ENCODE assay signal across 20 cellular contexts in the genomic region with DNA sequence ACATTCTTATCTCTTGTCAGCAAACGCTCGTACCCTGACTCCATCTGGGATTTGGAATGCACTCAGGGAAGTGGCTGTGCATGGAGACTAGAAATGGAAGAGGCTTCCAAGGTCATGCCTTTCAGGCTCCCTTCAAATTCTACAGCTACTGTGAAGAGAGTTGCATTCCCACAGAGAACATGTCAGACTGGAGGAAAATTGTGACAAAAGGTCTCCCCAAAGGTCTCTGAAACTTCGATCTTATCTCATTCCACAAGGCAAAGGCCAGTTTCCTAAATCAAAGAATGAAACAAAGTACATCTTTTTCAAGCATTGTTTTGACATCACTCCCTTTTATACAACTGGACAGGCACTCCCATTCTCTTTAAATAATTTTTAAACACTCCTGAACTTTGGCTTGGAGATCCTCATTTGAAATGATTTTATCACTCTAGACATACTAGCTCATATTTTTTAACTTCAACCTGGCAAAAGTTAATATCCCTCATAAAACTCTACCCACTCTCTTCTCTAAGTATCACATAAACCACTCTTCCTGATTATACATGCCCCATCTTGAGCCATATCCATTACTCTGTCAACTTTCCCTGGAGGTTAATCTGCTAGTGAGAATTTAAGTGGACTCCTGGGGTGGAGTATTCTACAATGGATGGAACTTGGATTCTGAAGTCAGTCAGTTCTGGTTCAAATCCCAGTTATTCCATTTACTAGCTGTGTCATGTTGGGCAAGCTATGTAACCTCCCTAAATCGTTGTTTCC.
DNase-seq lines count a peak whose midpoint lies in the region; TF ChIP-seq lines count a peak whose summit lies in the region.
"Had no signal": no experiment of that assay in that cellular context is flagged by ENCODE, and none has a peak within 500 bp of the region (broad histone marks: within the 10 kb centered on the region; RNA-seq: fewer than 3 reads in every experiment).

No MANE protein-coding gene starts in this region.

- H3K4me1 ChIP-seq in colonic mucosa, result peaks cover 7% of the 10 kb centered on the region
- peaks cover 15% of the 10 kb centered on the region for H3K4me1 ChIP-seq in hepatocyte (ENCODE audit: insufficient read depth)

- no peak for TF ChIP-seq CTCF in colonic mucosa (IDR thresholded peaks at IDR 0.05)
- no peak for TF ChIP-seq CTCF in nephron progenitor cell (IDR thresholded peaks at IDR 0.05)
- TF ChIP-seq CTCF in hepatocyte (IDR thresholded peaks at IDR 0.05; ENCODE audit: poor library complexity), result no peak

- H3K36me3 Mint-ChIP-seq in nephron progenitor cell (ENCODE audit: low read depth), result peaks cover 15% of the 10 kb centered on the region
- H3K36me3 Mint-ChIP-seq: activated naive CD8-positive, alpha-beta T cell treated with anti-CD3 and anti-CD28 coated beads, Interleukin-2, amount 10 ng/mL, durations not matched to agents 7 days and 5 days; neural progenitor cell had no signal

- intact Hi-C loops in colonic mucosa (cut with DNase I), result loop anchor here (10.0 kb wide), 2 partner anchors 59 to 379 kb away; no protein-coding TSS in a partner anchor

- no peaks in the 10 kb centered on the region for H4K20me1 ChIP-seq in hepatocyte (ENCODE audit: insufficient read depth, poor library complexity, severe bottlenecking)

- H3K9ac ChIP-seq in colonic mucosa (ENCODE audit: low read depth in 2 of 2, low read length in 2 of 2), result no peak overlapping the region
- H3K9ac ChIP-seq: neural progenitor cell had no signal

- peaks cover 12% of the 10 kb centered on the region for H3K9me3 Mint-ChIP-seq in nephron progenitor cell
- H3K9me3 Mint-ChIP-seq: activated CD4-positive, alpha-beta T cell treated with anti-CD3 and anti-CD28 coated beads, Interleukin-2, amount 10 ng/mL, durations not matched to agents 24 days and 14 days; activated naive CD8-positive, alpha-beta T cell treated with anti-CD3 and anti-CD28 coated beads, Interleukin-2, amount 10 ng/mL, durations not matched to agents 7 days and 5 days; CD4-positive, alpha-beta T cell had no signal

- H3K36me3 ChIP-seq in colonic mucosa, result no peaks in the 10 kb centered on the region
- H3K36me3 ChIP-seq in hepatocyte (replicated peaks; ENCODE audit: insufficient read depth, low read depth), result no peaks in the 10 kb centered on the region
- H3K36me3 ChIP-seq: neural progenitor cell, suprapubic skin, uterus had no signal

- H2AFZ ChIP-seq in hepatocyte, result no peak overlapping the region
- H2AFZ ChIP-seq: neural progenitor cell had no signal

- DNase-seq in G401 (ENCODE audit: low spot score) (peak; percentile 65), NCI-H82 (lab: John Stamatoyannopoulos, UW) (peak; percentile 44), colonic mucosa (no peak), nephron progenitor cell (no peak), substantia nigra (lab: John Stamatoyannopoulos, UW) (no peak), GM19238 (ENCODE audit: insufficient read length, low spot score) (no peak), hepatocyte (ENCODE audit: low spot score) (no peak)
- DNase-seq in activated CD4-positive, alpha-beta T cell treated with anti-CD3 and anti-CD28 coated beads, Interleukin-2, amount 50 U/mL, for 1 hour, result no peak
- DNase-seq: activated CD4-positive, alpha-beta T cell treated with anti-CD3 and anti-CD28 coated beads, Interleukin-2, amount 10 ng/mL, durations not matched to agents 24 days and 14 days; activated naive CD8-positive, alpha-beta T cell treated with anti-CD3 and anti-CD28 coated beads, Interleukin-2, amount 10 ng/mL, durations not matched to agents 7 days and 5 days; CD4-positive, alpha-beta T cell; DMS 273 treated with DMSO at 0.1 percent for 48 hours; KBM-7; left ventricle myocardium inferior; NCI-H1694; psoas muscle; T-helper 17 cell; uterus had no signal

- peaks cover 52% of the 10 kb centered on the region for H3K4me1 Mint-ChIP-seq in nephron progenitor cell
- H3K4me1 Mint-ChIP-seq: T-helper 17 cell had no signal

- in situ Hi-C loops in G401 (cut with HindIII; ENCODE audit: low sequenced_read_pairs), result no loop called here

- WGBS in hepatocyte (ENCODE audit: low lambda C conversion rate, missing lambda C conversion rate), result 55% methylated on average over 4 of the region's 4 CpGs

- no peak overlapping the region for H3K4me2 ChIP-seq in hepatocyte
- H3K4me2 ChIP-seq: neural progenitor cell had no signal

- H3K27me3 Mint-ChIP-seq in nephron progenitor cell (ENCODE audit: low read depth, poor library complexity), result peaks cover 2% of the 10 kb centered on the region

- peak overlapping the region; percentile 3 for H3K27ac ChIP-seq in colonic mucosa
- H3K27ac ChIP-seq in substantia nigra (ENCODE audit: low read depth, low read length, poor library complexity, severe bottlenecking), result no peak overlapping the region
- no peak overlapping the region for H3K27ac ChIP-seq in hepatocyte
- H3K27ac ChIP-seq: left ventricle myocardium inferior, neural progenitor cell, psoas muscle, suprapubic skin, uterus had no signal

- H3K27me3 ChIP-seq in colonic mucosa, result no peaks in the 10 kb centered on the region
- H3K27me3 ChIP-seq in hepatocyte, result no peaks in the 10 kb centered on the region
- H3K27me3 ChIP-seq: neural progenitor cell, suprapubic skin, uterus had no signal

- H3K4me3 Mint-ChIP-seq in nephron progenitor cell, result no peak overlapping the region
- H3K4me3 Mint-ChIP-seq: activated CD4-positive, alpha-beta T cell treated with anti-CD3 and anti-CD28 coated beads, Interleukin-2, amount 10 ng/mL, durations not matched to agents 24 days and 14 days; activated naive CD8-positive, alpha-beta T cell treated with anti-CD3 and anti-CD28 coated beads, Interleukin-2, amount 10 ng/mL, durations not matched to agents 7 days and 5 days; CD4-positive, alpha-beta T cell; neural progenitor cell; T-helper 17 cell had no signal

- no peaks in the 10 kb centered on the region for H3K9me2 ChIP-seq in hepatocyte (replicated peaks; ENCODE audit: insufficient read depth)

- H3K79me2 ChIP-seq in hepatocyte, result no peaks in the 10 kb centered on the region

- H3K9me3 ChIP-seq in colonic mucosa, result no peaks in the 10 kb centered on the region
- H3K9me3 ChIP-seq in hepatocyte (ENCODE audit: low read depth), result no peaks in the 10 kb centered on the region
- H3K9me3 ChIP-seq: psoas muscle, suprapubic skin, uterus had no signal

- H3K4me3 ChIP-seq in colonic mucosa (no peak overlapping the region), hepatocyte (no peak overlapping the region)
- H3K4me3 ChIP-seq: left ventricle myocardium inferior, neural progenitor cell, psoas muscle, suprapubic skin, uterus had no signal

- peak overlapping the region; percentile 33 for H3K27ac Mint-ChIP-seq in nephron progenitor cell
- H3K27ac Mint-ChIP-seq: activated CD4-positive, alpha-beta T cell treated with anti-CD3 and anti-CD28 coated beads, Interleukin-2, amount 10 ng/mL, durations not matched to agents 24 days and 14 days; activated naive CD8-positive, alpha-beta T cell treated with anti-CD3 and anti-CD28 coated beads, Interleukin-2, amount 10 ng/mL, durations not matched to agents 7 days and 5 days; CD4-positive, alpha-beta T cell; neural progenitor cell; T-helper 17 cell had no signal

Comparison
In these comparisons a context has a peak if more than half of its experiments do, and no peak if none do; other contexts are left out.
1. DNase-seq: peak in G401 (single experiment) and NCI-H82 (single experiment); none in colonic mucosa (single experiment), nephron progenitor cell (single experiment), activated CD4-positive, alpha-beta T cell treated with anti-CD3 and anti-CD28 coated beads, Interleukin-2, amount 50 U/mL, for 1 hour (single experiment), substantia nigra (0 of 49), GM19238 (single experiment) and hepatocyte (single experiment).